Comparison of ENCODE assay signal across 8 cellular contexts in genomic region chr3:100667316-100667715, GRCh38. TPM values are rescaled to one million over a fixed set of nuclear protein-coding genes. Genes with fewer than 3 reads are reported as not detected.
"Had no signal": no experiment of that assay in that cellular context is flagged by ENCODE, and none has a peak within 500 bp of the region (broad histone marks: within the 10 kb centered on the region; RNA-seq: fewer than 3 reads in every experiment).

No MANE protein-coding gene starts in this region.

RNA-seq across cellular contexts. Expression of gene ADGRG7, which starts 57.9 kb away (rescaled TPM):
- total RNA-seq: subcutaneous adipose tissue, thoracic aorta, thyroid gland, upper lobe of left lung, upper lobe of right lung, vagina had no signal
- polyA plus RNA-seq: stomach, urinary bladder had no signal
